In the genomic region with DNA sequence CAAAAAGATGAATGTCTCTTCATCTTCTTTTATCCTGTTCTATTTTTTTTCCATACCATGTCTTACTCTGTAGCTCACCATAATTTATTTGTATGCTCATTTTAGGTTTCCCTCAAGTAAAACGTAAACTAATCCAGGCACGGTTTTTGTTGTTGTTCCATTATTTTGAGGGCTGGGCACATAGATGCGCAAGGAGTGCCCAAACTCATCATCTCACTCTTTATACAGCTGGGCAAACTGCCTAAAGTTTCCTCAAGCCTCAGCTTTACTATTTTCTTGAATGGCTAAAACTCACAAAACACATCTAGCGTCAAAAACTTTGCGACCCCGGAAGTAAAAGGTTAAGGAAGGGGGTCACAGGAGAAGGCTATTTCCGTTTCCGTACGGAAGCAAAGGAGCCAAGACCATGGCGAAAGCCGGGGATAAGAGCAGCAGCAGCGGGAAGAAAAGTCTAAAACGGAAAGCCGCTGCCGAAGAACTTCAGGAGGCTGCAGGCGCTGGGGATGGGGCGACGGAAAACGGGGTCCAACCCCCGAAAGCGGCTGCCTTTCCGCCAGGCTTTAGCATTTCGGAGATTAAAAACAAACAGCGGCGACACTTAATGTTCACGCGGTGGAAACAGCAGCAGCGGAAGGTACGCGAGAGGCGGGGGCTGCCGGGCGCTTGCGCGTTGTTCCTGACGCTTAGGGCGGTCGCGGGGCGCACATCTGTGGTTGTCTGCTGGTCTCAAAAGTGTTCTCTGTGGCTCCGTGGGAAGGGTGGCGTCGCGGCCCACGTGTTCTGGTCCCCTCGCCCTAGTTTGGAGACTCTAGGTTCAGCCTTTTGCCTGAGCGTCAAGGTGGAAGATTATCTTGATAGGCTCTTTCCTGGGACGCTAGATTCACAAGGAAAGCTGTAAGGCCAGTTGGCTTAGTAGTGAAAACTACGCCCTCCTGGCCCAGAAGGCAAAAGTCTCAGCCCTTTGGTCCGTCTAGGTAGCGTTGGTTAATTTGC, we compare ENCODE assay signal across 9 cellular contexts. TPM values are rescaled to one million over a fixed set of nuclear protein-coding genes. Genes with fewer than 3 reads are reported as not detected.
DNase-seq lines count a peak whose midpoint lies in the region; ATAC-seq, FAIRE-seq and TF ChIP-seq lines count a peak whose summit lies in the region.
"Had no signal": no experiment of that assay in that cellular context is flagged by ENCODE, and none has a peak within 500 bp of the region (broad histone marks: within the 10 kb centered on the region; RNA-seq: fewer than 3 reads in every experiment).

A gene with protein sequence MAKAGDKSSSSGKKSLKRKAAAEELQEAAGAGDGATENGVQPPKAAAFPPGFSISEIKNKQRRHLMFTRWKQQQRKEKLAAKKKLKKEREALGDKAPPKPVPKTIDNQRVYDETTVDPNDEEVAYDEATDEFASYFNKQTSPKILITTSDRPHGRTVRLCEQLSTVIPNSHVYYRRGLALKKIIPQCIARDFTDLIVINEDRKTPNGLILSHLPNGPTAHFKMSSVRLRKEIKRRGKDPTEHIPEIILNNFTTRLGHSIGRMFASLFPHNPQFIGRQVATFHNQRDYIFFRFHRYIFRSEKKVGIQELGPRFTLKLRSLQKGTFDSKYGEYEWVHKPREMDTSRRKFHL (plus strand): TSS at position 391 of the 993 bp plus-strand sequence. CDS start 16 bp downstream, at position 407.

- DNase-seq in AG09319 (ENCODE audit: extremely low read depth, low read depth) (peak; percentile 35), NCI-H226 (peak; percentile 77), cerebellar cortex (ENCODE audit: low spot score) (peak; percentile 83), kidney (peak; percentile 90)
- peak; percentile 76 for DNase-seq in activated CD4-positive, CD25-positive, alpha-beta regulatory T cell treated with anti-CD3 and anti-CD28 coated beads, Interleukin-2, amount 50 U/mL, for 72 hours
- DNase-seq in stimulated activated CD4-positive, alpha-beta T cell treated with anti-CD3 and anti-CD28 coated beads, Interleukin-15, amount 100 ng/mL, for 1 hour (ENCODE audit: low read depth in 1 of 2, low spot score in 1 of 2), result peak; percentile 47 to 55

- peaks cover 0 to 2% of the 10 kb centered on the region in 2 donors for H3K4me1 ChIP-seq in kidney (ENCODE audit: control insufficient read depth in 1 of 2, insufficient read depth in 1 of 2, low read depth in 1 of 2, low read length in 2 of 2)

- no peak for FAIRE-seq in kidney (lab: Jason Lieb, UNC)
- FAIRE-seq: colon had no signal

- peak; percentile 97 for ATAC-seq in HG03196 (IDR thresholded peaks at IDR 0.05; ENCODE audit: unreplicated experiment)

- intact Hi-C loops in kidney (cut with DNase I), result no loop called here

- peak within 1 kb of the TSS; percentile 78 to 99 for H3K4me3 ChIP-seq in kidney (ENCODE audit: low read length in 2 of 2)

- TF ChIP-seq POLR2A in GM18951 (IDR thresholded peaks at IDR 0.05; ENCODE audit: extremely low read depth, insufficient read depth, insufficient read length), result peak; percentile 80

- TF ChIP-seq CTCF in AG09319 (IDR thresholded peaks at IDR 0.05; ENCODE audit: low read depth, low read length) (no peak), kidney (IDR thresholded peaks at IDR 0.05; ENCODE audit: borderline replicate concordance, extremely low read depth, insufficient read depth) (no peak)

- peak within 1 kb of the TSS; percentile 66 to 85 for H3K9ac ChIP-seq in kidney (ENCODE audit: low read length in 2 of 2)

- peak within 1 kb of the TSS; percentile 11 to 63 for H3K27ac ChIP-seq in kidney (ENCODE audit: low read depth in 2 of 2, low read length in 2 of 2)

- in situ Hi-C loops in GM18951 (cut with MboI; ENCODE audit: low sequenced_read_pairs, unreplicated experiment), result no loop called here

- peaks cover 0 to 6% of the 10 kb centered on the region in 2 donors for H3K9me3 ChIP-seq in kidney (ENCODE audit: control insufficient read depth in 1 of 2, low read length in 2 of 2)

- H3K36me3 ChIP-seq in kidney (ENCODE audit: control insufficient read depth in 1 of 2, insufficient read depth in 2 of 2, low read length in 2 of 2), result peaks cover 4 to 11% of the 10 kb centered on the region in 2 donors

RNA-seq across cellular contexts. Expression of the gene that starts here (rescaled TPM):
- total RNA-seq in kidney, result 29.6 TPM
- polyA plus RNA-seq in kidney (ENCODE audit: insufficient read depth, low read depth, low replicate concordance), result 44.1 TPM

Comparison
In these comparisons a context has a peak if more than half of its experiments do, and no peak if none do; other contexts are left out.
1. Peak in every context shown above with its lines: DNase-seq, ATAC-seq, H3K4me3 ChIP-seq and H3K27ac ChIP-seq.
2. DNase-seq: peak in every context shown above with its lines; median percentile 90 in kidney; 83 in cerebellar cortex; 77 in NCI-H226; 76 in activated CD4-positive, CD25-positive, alpha-beta regulatory T cell treated with anti-CD3 and anti-CD28 coated beads, Interleukin-2, amount 50 U/mL, for 72 hours; 51 in stimulated activated CD4-positive, alpha-beta T cell treated with anti-CD3 and anti-CD28 coated beads, Interleukin-15, amount 100 ng/mL, for 1 hour; 35 in AG09319.